In the genomic region with DNA sequence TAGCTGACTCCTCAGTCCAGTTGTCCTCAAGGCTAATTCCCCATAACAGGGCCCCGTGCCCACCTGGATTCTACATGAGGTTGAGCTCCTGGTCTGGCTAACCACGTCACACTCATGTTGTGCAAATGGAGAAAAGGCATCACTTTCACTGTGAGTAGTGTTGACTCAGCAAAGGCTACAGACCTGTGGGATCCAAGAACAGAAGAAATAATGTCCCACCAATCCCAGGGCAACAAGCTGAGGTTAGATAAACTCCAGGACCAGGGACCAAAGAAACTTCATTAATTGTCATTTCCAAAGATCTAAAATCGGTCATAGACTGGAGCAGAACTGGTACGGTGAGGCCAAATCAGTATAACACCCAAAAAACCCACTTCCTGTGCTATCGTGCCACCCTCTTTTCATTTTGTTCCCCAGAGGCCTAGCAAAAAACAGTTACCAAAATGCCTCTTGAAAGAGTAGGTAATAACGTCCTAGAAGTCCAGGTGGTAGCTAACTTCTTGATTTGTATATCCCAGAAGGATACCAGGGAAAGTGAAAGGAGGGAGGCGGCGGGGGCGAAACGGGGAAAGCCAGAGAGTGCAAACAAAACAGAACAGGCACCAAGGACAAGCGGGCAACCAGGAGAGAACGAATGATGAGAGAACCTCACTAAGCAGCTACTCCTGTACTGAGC, we compare ENCODE assay signal across 8 cellular contexts. TPM values are rescaled to one million over a fixed set of nuclear protein-coding genes. Genes with fewer than 3 reads are reported as not detected.
DNase-seq lines count a peak whose midpoint lies in the region; ATAC-seq, FAIRE-seq and TF ChIP-seq lines count a peak whose summit lies in the region.

No MANE protein-coding gene starts in this region.

- no peak for TF ChIP-seq EP300 in suprapubic skin (IDR thresholded peaks at IDR 0.05)

- H3K4me1 Mint-ChIP-seq in activated T-cell treated with anti-CD3 and anti-CD28 coated beads, Interleukin-2, amount 50 U/mL, for 24 hours (ENCODE audit: low read depth): peaks cover 53% of the 10 kb centered on the region

- peaks cover 70% of the 10 kb centered on the region for H3K36me3 Mint-ChIP-seq in activated T-cell treated with anti-CD3 and anti-CD28 coated beads, Interleukin-2, amount 50 U/mL, for 24 hours (ENCODE audit: low read depth)

- 66% methylated on average over 12 of the region's 12 CpGs for WGBS in suprapubic skin

- peak overlapping the region; percentile 93 for H3K4me3 Mint-ChIP-seq in activated T-cell treated with anti-CD3 and anti-CD28 coated beads, Interleukin-2, amount 50 U/mL, for 24 hours

- H3K9ac ChIP-seq in kidney (ENCODE audit: low read length in 2 of 2): no peak overlapping the region

- H3K27ac Mint-ChIP-seq in activated T-cell treated with anti-CD3 and anti-CD28 coated beads, Interleukin-2, amount 50 U/mL, for 24 hours: peak overlapping the region; percentile 99

- DNase-seq in AG09309 (ENCODE audit: low read depth) (no peak), HL-60 (ENCODE audit: low read depth in 1 of 2, low spot score in 1 of 2) (no peak), kidney (peak; percentile 46), suprapubic skin (ENCODE audit: low spot score in 2 of 2) (peak in 1 of 2 donors; percentile 50), NCI-H2227 (lab: John Stamatoyannopoulos, UW; ENCODE audit: unreplicated experiment) (no peak), ACHN (no peak)
- DNase-seq in activated T-cell treated with anti-CD3 and anti-CD28 coated beads, Interleukin-2, amount 50 U/mL, for 24 hours: peak; percentile 71

- ATAC-seq in HG03378 (IDR thresholded peaks at IDR 0.05; ENCODE audit: unreplicated experiment): no peak

- in situ Hi-C loops in ACHN (cut with HindIII; ENCODE audit: low pct_ligation_motif_present, low pct_unique_long_range_greater_than_20kb, low sequenced_read_pairs): no loop called here

- no peak for TF ChIP-seq CTCF in AG09309 (IDR thresholded peaks at IDR 0.05; ENCODE audit: control insufficient read depth, insufficient read depth, low read depth, low read length, missing control alignments)
- no peak for TF ChIP-seq CTCF in HL-60 (IDR thresholded peaks at IDR 0.05; ENCODE audit: insufficient read depth, low read length)
- no peak for TF ChIP-seq CTCF in kidney (IDR thresholded peaks at IDR 0.05; ENCODE audit: borderline replicate concordance, extremely low read depth, insufficient read depth)
- no peak for TF ChIP-seq CTCF in suprapubic skin (IDR thresholded peaks at IDR 0.05)

- H3K27ac ChIP-seq in HL-60 (replicated peaks) (no peak overlapping the region), kidney (ENCODE audit: low read depth in 2 of 2, low read length in 2 of 2) (no peak overlapping the region), suprapubic skin (no peak overlapping the region)

- H3K27me3 Mint-ChIP-seq in activated T-cell treated with anti-CD3 and anti-CD28 coated beads, Interleukin-2, amount 50 U/mL, for 24 hours: no peaks in the 10 kb centered on the region

- H3K9me3 ChIP-seq in kidney (ENCODE audit: control insufficient read depth in 1 of 2, low read length in 2 of 2): no peaks in the 10 kb centered on the region
- H3K9me3 ChIP-seq in suprapubic skin: no peaks in the 10 kb centered on the region

- no peak for FAIRE-seq in kidney (lab: Jason Lieb, UNC)

- no peak for TF ChIP-seq POLR2A in suprapubic skin (IDR thresholded peaks at IDR 0.05)

- H3K4me3 ChIP-seq in AG09309 (ENCODE audit: control insufficient read depth, low read depth, low read length) (peak overlapping the region; percentile 70), HL-60 (replicated peaks; ENCODE audit: insufficient read depth, low read length) (peak overlapping the region; percentile 98), kidney (ENCODE audit: low read length in 2 of 2) (peak overlapping the region in 1 of 2 donors; percentile 97), suprapubic skin (peak overlapping the region; percentile 92)

- intact Hi-C loops in kidney (cut with DNase I): no loop called here

- H3K36me3 ChIP-seq in kidney (ENCODE audit: control insufficient read depth in 1 of 2, insufficient read depth in 2 of 2, low read length in 2 of 2): peaks cover 14 to 16% of the 10 kb centered on the region in 2 donors
- H3K36me3 ChIP-seq in suprapubic skin: peaks cover 42% of the 10 kb centered on the region

- H3K27me3 ChIP-seq in HL-60 (ENCODE audit: insufficient read depth, poor library complexity, severe bottlenecking) (no peaks in the 10 kb centered on the region), suprapubic skin (no peaks in the 10 kb centered on the region)

- H3K9me3 Mint-ChIP-seq in activated T-cell treated with anti-CD3 and anti-CD28 coated beads, Interleukin-2, amount 50 U/mL, for 24 hours: no peaks in the 10 kb centered on the region

- H3K4me1 ChIP-seq in kidney (ENCODE audit: control insufficient read depth in 1 of 2, insufficient read depth in 1 of 2, low read depth in 1 of 2, low read length in 2 of 2) (peaks cover 12 to 19% of the 10 kb centered on the region in 2 donors), suprapubic skin (peaks cover 44% of the 10 kb centered on the region)

RNA-seq across cellular contexts. Expression of a gene that starts 1.4 kb away (rescaled TPM):
- total RNA-seq in kidney (70.2 TPM), suprapubic skin (100 to 1,000 TPM in 1 of 4 donors, 10 to 100 TPM in 3; 56.7 to 113 (median 73.3) TPM)
- polyA plus RNA-seq in kidney (ENCODE audit: insufficient read depth, low read depth, low replicate concordance): 14.5 TPM

RNA-seq across cellular contexts. Expression of a gene that starts 2.0 kb away (rescaled TPM):
- total RNA-seq in kidney (24.7 TPM), suprapubic skin (10 to 100 TPM in 3 of 4 donors, 1 to 10 TPM in 1; 6.7 to 22.9 (median 12.2) TPM)
- polyA plus RNA-seq in kidney (ENCODE audit: insufficient read depth, low read depth, low replicate concordance): 8.5 TPM

RNA-seq across cellular contexts. Expression of a gene that starts 31.3 kb away (rescaled TPM):
- total RNA-seq in kidney: 846 TPM
- 776 TPM for polyA plus RNA-seq in kidney (ENCODE audit: insufficient read depth, low read depth, low replicate concordance)
- total RNA-seq in suprapubic skin: 100 to 1,000 TPM; 190 to 216 (median 199) TPM

RNA-seq across cellular contexts. Expression of a gene that starts 51.9 kb away (rescaled TPM):
- 37.4 TPM for total RNA-seq in kidney
- polyA plus RNA-seq in kidney (ENCODE audit: insufficient read depth, low read depth, low replicate concordance): 16.4 TPM
- total RNA-seq in suprapubic skin: 100 to 1,000 TPM in 1 of 4 donors, 10 to 100 TPM in 3; 42.6 to 130 (median 74.7) TPM

Comparison
In these comparisons a context has a peak if more than half of its experiments do, and no peak if none do; other contexts are left out.
1. DNase-seq: peak in activated T-cell treated with anti-CD3 and anti-CD28 coated beads, Interleukin-2, amount 50 U/mL, for 24 hours (single experiment) and kidney (single experiment); none in AG09309 (single experiment), HL-60 (0 of 2), NCI-H2227 (single experiment) and ACHN (single experiment).